14 cellular contexts compared by ENCODE assay signal in the genomic region with DNA sequence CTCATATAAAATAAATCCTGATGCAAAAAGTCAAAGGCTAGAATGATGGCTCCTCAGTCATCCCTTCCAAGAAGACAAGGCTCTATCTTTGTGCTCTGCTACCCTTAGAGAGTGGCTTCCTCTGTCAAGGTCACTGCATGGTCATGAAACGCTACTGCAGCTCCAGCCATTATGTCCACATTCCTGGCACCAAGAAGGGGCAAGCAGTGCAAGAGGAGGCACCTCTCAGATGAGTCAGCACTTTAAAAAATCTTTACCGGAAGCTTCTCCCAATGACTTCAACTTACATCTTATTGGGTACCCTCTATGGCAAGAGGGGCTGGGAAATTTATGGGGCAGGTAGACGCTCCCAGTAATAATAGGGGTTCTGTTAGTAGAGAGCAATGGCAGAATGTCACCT.
"Had no signal": no experiment of that assay in that cellular context is flagged by ENCODE, and none has a peak within 500 bp of the region (broad histone marks: within the 10 kb centered on the region; RNA-seq: fewer than 3 reads in every experiment).

No MANE protein-coding gene starts in this region.

- DNase-seq: activated CD4-positive, alpha-beta memory T cell treated with anti-CD3 and anti-CD28 coated beads, Interleukin-2, amount 10 ng/mL, durations not matched to agents 7 days and 5 days; activated CD4-positive, alpha-beta T cell treated with anti-CD3 and anti-CD28 coated beads for 48 hours; activated CD4-positive, CD25-positive, alpha-beta regulatory T cell; activated CD8-positive, alpha-beta memory T cell treated with anti-CD3 and anti-CD28 coated beads, Interleukin-2, amount 10 ng/mL, durations not matched to agents 7 days and 5 days; amygdala; effector memory CD8-positive, alpha-beta T cell; esophagus squamous epithelium; naive thymus-derived CD8-positive, alpha-beta T cell; sigmoid colon; spleen; stimulated activated CD4-positive, alpha-beta T cell treated with anti-CD3 and anti-CD28 coated beads, Interleukin-4, amount 100 ng/mL, for 4 hours; T-cell had no signal

- H3K27ac ChIP-seq: esophagus squamous epithelium, sigmoid colon, spleen, thoracic aorta had no signal

- H3K36me3 ChIP-seq: esophagus squamous epithelium, sigmoid colon, spleen, thoracic aorta had no signal

- H3K4me3 ChIP-seq: esophagus squamous epithelium, sigmoid colon, spleen, thoracic aorta had no signal

- H3K27me3 ChIP-seq: esophagus squamous epithelium, sigmoid colon, spleen had no signal

- H3K9me3 ChIP-seq: esophagus squamous epithelium, sigmoid colon, spleen, thoracic aorta had no signal

- ATAC-seq: activated CD8-positive, alpha-beta memory T cell treated with anti-CD3 and anti-CD28 coated beads, Interleukin-2, amount 10 ng/mL, durations not matched to agents 7 days and 5 days; effector memory CD8-positive, alpha-beta T cell; naive thymus-derived CD8-positive, alpha-beta T cell; stimulated activated memory B cell treated with anti-CD40 and anti-IgM and Interleukin-4, amounts not matched to agents 10 μg/mL and 1 μg/mL and 100 μg/mL, for 72 hours; T-cell had no signal
